ENCODE assay signal across 1 cellular context in the genomic region with DNA sequence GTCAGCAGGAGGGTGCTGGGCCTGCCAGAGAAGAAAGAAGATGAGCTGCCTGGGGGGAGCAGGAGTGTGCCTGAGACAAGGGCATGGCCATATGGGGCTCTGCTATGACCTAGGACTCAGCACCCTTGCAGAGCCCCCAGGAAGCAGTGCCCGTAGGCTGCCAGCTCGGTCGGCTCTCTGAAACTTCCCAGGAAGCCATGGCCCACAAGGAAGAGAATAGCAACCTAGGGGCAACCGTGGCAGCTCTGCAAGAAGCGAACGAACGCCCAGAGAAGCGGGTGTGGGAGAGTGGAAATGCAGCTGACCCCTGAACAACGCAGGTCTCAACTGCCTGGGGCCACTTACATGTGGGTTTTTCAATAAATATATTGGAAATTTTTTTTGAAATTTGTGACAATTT.
TF ChIP-seq lines count a peak whose summit lies in the region.

No MANE protein-coding gene starts in this region.

TF ChIP-seq in HepG2, 621 proteins besides CTCF, POLR2A, EP300 and RAD21:
- TF ChIP-seq AGO2 (optimal IDR thresholded peaks at IDR 0.05; ENCODE audit: low read depth, low read length): peak; percentile 57
- TF ChIP-seq, protein P1, sequence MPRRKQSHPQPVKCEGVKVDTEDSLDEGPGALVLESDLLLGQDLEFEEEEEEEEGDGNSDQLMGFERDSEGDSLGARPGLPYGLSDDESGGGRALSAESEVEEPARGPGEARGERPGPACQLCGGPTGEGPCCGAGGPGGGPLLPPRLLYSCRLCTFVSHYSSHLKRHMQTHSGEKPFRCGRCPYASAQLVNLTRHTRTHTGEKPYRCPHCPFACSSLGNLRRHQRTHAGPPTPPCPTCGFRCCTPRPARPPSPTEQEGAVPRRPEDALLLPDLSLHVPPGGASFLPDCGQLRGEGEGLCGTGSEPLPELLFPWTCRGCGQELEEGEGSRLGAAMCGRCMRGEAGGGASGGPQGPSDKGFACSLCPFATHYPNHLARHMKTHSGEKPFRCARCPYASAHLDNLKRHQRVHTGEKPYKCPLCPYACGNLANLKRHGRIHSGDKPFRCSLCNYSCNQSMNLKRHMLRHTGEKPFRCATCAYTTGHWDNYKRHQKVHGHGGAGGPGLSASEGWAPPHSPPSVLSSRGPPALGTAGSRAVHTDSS (CRISPR knock-in tag; conservative IDR thresholded peaks at IDR 0.05): no peak
